Comparison of ENCODE assay signal across 22 cellular contexts in the genomic region with DNA sequence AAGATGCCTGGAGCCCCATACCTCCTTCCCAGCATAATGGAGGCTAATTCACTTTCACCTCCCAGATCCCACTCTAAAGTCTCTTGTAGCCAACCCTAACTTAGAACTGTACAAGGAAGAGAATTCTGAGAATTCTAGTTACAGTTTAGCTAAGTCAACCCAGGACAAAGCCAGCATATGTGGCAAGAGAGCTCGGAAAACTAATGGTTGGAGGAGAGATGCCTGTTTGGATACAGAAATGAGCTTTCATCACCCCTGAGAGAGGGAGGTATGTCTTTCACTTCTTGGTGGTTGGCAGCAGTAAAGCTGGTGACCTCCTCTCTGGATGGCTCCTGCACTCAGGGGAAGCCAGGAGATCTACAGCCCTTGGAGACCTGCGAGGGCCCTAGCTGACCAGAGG.
"Had no signal": no experiment of that assay in that cellular context is flagged by ENCODE, and none has a peak within 500 bp of the region (broad histone marks: within the 10 kb centered on the region; RNA-seq: fewer than 3 reads in every experiment).

No MANE protein-coding gene starts in this region.

- DNase-seq: activated CD4-positive, alpha-beta T cell treated with anti-CD3 and anti-CD28 coated beads for 1 hour; activated CD4-positive, alpha-beta T cell treated with anti-CD3 and anti-CD28 coated beads, Interleukin-2, amount 50 U/mL, for 1 hour; activated CD8-positive, alpha-beta T cell treated with anti-CD3 and anti-CD28 coated beads, Interleukin-2, amount 10 ng/mL, durations not matched to agents 7 days and 5 days; adrenal gland; central memory CD4-positive, alpha-beta T cell; effector memory CD4-positive, alpha-beta T cell; esophagus squamous epithelium; foreskin keratinocyte; lower lobe of right lung; right lobe of liver; stimulated activated CD4-positive, alpha-beta T cell treated with anti-CD3 and anti-CD28 coated beads, Interleukin-15, amount 100 ng/mL, for 24 hours; stomach; T-cell had no signal

- H3K4me3 ChIP-seq: adrenal gland, ascending aorta, esophagus squamous epithelium, lower lobe of right lung, right lobe of liver, smooth muscle cell, stomach, suprapubic skin, tibial nerve had no signal

- H3K9ac ChIP-seq: parathyroid adenoma had no signal

- ATAC-seq: activated CD8-positive, alpha-beta T cell treated with anti-CD3 and anti-CD28 coated beads, Interleukin-2, amount 10 ng/mL, durations not matched to agents 7 days and 5 days; activated naive CD4-positive, alpha-beta T cell treated with anti-CD3 and anti-CD28 coated beads, Interleukin-2, amount 50 U/mL, for 72 hours; foreskin keratinocyte; left lobe of liver; lower lobe of right lung; right lobe of liver; stimulated activated memory B cell treated with anti-CD40 and anti-IgM and Interleukin-4, amounts not matched to agents 10 μg/mL and 1 μg/mL and 100 μg/mL, for 72 hours; T-cell had no signal

- H3K4me1 ChIP-seq: adrenal gland, ascending aorta, lower lobe of right lung, parathyroid adenoma, right lobe of liver, stomach, suprapubic skin had no signal

- H3K27me3 ChIP-seq: adrenal gland, ascending aorta, esophagus squamous epithelium, foreskin keratinocyte, neutrophil, right lobe of liver, stomach, suprapubic skin, tibial nerve had no signal

- H3K9me3 ChIP-seq: adrenal gland, ascending aorta, esophagus squamous epithelium, lower lobe of right lung, neutrophil, right lobe of liver, stomach, suprapubic skin, tibial nerve had no signal

- H3K36me3 ChIP-seq: adrenal gland, ascending aorta, esophagus squamous epithelium, lower lobe of right lung, neutrophil, right lobe of liver, stomach, suprapubic skin, tibial nerve had no signal
